Comparison of ENCODE assay signal across 15 cellular contexts in the genomic region with DNA sequence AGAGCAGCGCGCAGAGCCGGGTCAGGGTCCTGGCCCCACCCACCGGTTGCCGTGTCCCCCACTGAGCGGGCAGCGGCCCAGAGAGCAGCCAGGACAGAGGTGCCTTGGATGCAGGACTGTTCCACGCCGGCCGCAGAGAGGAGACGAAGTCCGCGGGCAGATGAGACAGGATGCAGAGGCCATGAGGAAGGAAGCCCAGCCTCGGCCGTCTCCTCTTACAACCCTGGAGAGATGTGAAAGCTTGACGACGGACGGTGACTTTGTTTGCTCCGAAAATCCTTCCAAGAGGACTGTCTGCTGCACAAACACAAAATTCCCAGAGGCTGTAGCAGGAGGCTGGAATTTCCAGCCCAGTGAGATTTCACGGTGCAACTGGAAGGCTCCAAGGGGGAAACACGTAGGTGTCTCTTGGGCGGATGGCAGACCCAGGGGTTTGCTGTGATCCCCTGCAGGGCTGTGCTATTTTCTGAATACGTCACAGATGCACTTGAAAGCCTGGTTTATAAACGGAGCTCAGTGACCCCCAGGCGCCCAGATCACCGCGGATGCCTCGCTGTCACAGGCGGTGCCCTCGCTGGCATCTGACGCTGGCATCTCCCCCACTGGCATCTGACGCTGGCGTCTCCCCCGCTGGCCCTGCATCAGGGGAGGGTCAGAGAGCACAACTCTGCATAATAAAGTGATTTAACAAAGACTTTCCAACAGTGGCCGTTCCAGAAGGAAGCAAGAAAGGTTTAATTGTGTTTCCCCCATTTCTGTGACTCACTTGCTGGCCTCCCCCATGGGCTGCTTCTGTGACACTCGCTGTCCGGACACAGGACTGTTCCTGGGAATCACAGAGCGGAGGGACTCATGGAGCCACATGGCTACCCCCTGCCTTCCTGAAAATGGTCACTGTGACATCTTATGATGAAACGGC.
DNase-seq lines count a peak whose midpoint lies in the region; ATAC-seq and TF ChIP-seq lines count a peak whose summit lies in the region.
"Had no signal": no experiment of that assay in that cellular context is flagged by ENCODE, and none has a peak within 500 bp of the region (broad histone marks: within the 10 kb centered on the region; RNA-seq: fewer than 3 reads in every experiment).

No MANE protein-coding gene starts in this region.

- H3K9me3 Mint-ChIP-seq in neural crest cell, result no peaks in the 10 kb centered on the region
- H3K9me3 Mint-ChIP-seq in T-cell, result no peaks in the 10 kb centered on the region

- H3K27ac ChIP-seq in Panc1 (ENCODE audit: low read length), result no peak overlapping the region
- H3K27ac ChIP-seq: KMS-11, parathyroid adenoma had no signal

- intact Hi-C loops in Panc1 (cut with micrococcal nuclease; ENCODE audit: unreplicated experiment), result no loop called here

- DNase-seq in AG08395 (ENCODE audit: low spot score), result peak; percentile 21
- DNase-seq in Panc1 (ENCODE audit: low read depth, low spot score), result no peak
- DNase-seq in fibroblast of mammary gland (ENCODE audit: low read depth), result peak; percentile 40
- DNase-seq in neural crest cell (ENCODE audit: low read depth, low spot score), result no peak
- no peak for DNase-seq in ureter (ENCODE audit: low spot score)
- no peak for DNase-seq in stimulated activated CD4-positive, alpha-beta T cell treated with anti-CD3 and anti-CD28 coated beads, Interleukin-4, amount 100 ng/mL, for 4 hours
- DNase-seq in activated CD8-positive, alpha-beta memory T cell treated with anti-CD3 and anti-CD28 coated beads, Interleukin-2, amount 50 U/mL, for 4 hours, result no peak
- no peak for DNase-seq in T-cell
- DNase-seq: activated CD8-positive, alpha-beta memory T cell treated with anti-CD3 and anti-CD28 coated beads, Interleukin-2, amount 50 U/mL, for 48 hours; CD4-positive, CD25-positive, alpha-beta regulatory T cell; RPMI8226 had no signal

- CTCF ChIA-PET in Panc1 (lab: Charles Lee), result no interaction called here
- CTCF ChIA-PET in T-cell (lab: Charles Lee), result interaction anchor here in 1 of 2 donors (0.6 kb wide), 1 partner anchor 75 kb away, joined by 3 read pairs; no protein-coding TSS in a partner anchor

- BruUV-seq in Panc1 (replicated peaks; lab: Mats Ljungman, UMichigan), result TSS peak; percentile 9

- H3K4me3 Mint-ChIP-seq in neural crest cell, result peak overlapping the region; percentile 51
- no peak overlapping the region for H3K4me3 Mint-ChIP-seq in T-cell
- H3K4me3 Mint-ChIP-seq: stimulated activated naive CD8-positive, alpha-beta T cell treated with anti-CD3 and anti-CD28 coated beads, Interleukin-15, Interleukin-2, amounts not matched to agents 100 ng/mL and 50 ng/mL, for 24 hours had no signal

- H3K27me3 ChIP-seq in Panc1 (ENCODE audit: control insufficient read depth, insufficient read depth, low read length), result no peaks in the 10 kb centered on the region

- H3K4me1 ChIP-seq in Panc1 (ENCODE audit: control insufficient read depth, insufficient read depth, low read length), result peaks cover 4% of the 10 kb centered on the region
- H3K4me1 ChIP-seq: parathyroid adenoma had no signal

- H3K4me3 ChIP-seq in Panc1 (ENCODE audit: low read depth in 2 of 2, low read length in 2 of 2) (no peak overlapping the region), fibroblast of mammary gland (ENCODE audit: control insufficient read depth, low read depth, low read length) (no peak overlapping the region)

- no peaks in the 10 kb centered on the region for H3K27me3 Mint-ChIP-seq in neural crest cell (ENCODE audit: low read depth)
- no peaks in the 10 kb centered on the region for H3K27me3 Mint-ChIP-seq in T-cell
- H3K27me3 Mint-ChIP-seq: CD4-positive, CD25-positive, alpha-beta regulatory T cell; stimulated activated naive CD8-positive, alpha-beta T cell treated with anti-CD3 and anti-CD28 coated beads, Interleukin-15, Interleukin-2, amounts not matched to agents 100 ng/mL and 50 ng/mL, for 24 hours had no signal

- no peaks in the 10 kb centered on the region for H3K36me3 ChIP-seq in Panc1 (ENCODE audit: control insufficient read depth, insufficient read depth, low read length)

- H3K4me1 Mint-ChIP-seq in neural crest cell (peaks cover 63% of the 10 kb centered on the region), T-cell (peaks cover 45 to 53% (median 51%) of the 10 kb centered on the region in 3 donors)

- no peak for TF ChIP-seq CTCF in Panc1 (IDR thresholded peaks at IDR 0.05)
- no peak for TF ChIP-seq CTCF in fibroblast of mammary gland (conservative IDR thresholded peaks at IDR 0.05; ENCODE audit: control insufficient read depth, insufficient read depth, low read depth, low read length)
- TF ChIP-seq CTCF in neural crest cell (conservative IDR thresholded peaks at IDR 0.05), result no peak

- H3K36me3 Mint-ChIP-seq in neural crest cell (ENCODE audit: low read depth), result peaks cover 14% of the 10 kb centered on the region
- peaks cover 20% of the 10 kb centered on the region for H3K36me3 Mint-ChIP-seq in T-cell

- H3K27ac Mint-ChIP-seq in neural crest cell (ENCODE audit: unreplicated experiment) (peak overlapping the region; percentile 81), T-cell (no peak overlapping the region)
- H3K27ac Mint-ChIP-seq: CD4-positive, CD25-positive, alpha-beta regulatory T cell; stimulated activated naive CD8-positive, alpha-beta T cell treated with anti-CD3 and anti-CD28 coated beads, Interleukin-15, Interleukin-2, amounts not matched to agents 100 ng/mL and 50 ng/mL, for 24 hours had no signal

- in situ Hi-C loops in Panc1 (cut with HindIII; ENCODE audit: low pct_unique_long_range_greater_than_20kb, low sequenced_read_pairs), result no loop called here

- ATAC-seq in Panc1 (no peak), T-cell (replicated peaks in 1 of 4) (no peak)
- ATAC-seq: esophagus mucosa had no signal

- H3K9me3 ChIP-seq in Panc1 (ENCODE audit: control insufficient read depth, insufficient read depth, low read depth, low read length), result no peaks in the 10 kb centered on the region

- POLR2A ChIA-PET in Panc1 (lab: Charles Lee), result interaction anchor here (0.6 kb wide), 1 partner anchor 66 kb away, joined by 3 read pairs; no protein-coding TSS in a partner anchor
- POLR2A ChIA-PET in T-cell (lab: Charles Lee), result interaction anchor here in 1 of 2 donors (0.6 kb wide), 1 partner anchor 34 kb away, joined by 5 read pairs; no protein-coding TSS in a partner anchor

Comparison
In these comparisons a context has a peak if more than half of its experiments do, and no peak if none do; other contexts are left out.
1. DNase-seq: peak in AG08395 (single experiment) and fibroblast of mammary gland (single experiment); none in Panc1 (single experiment), neural crest cell (single experiment), ureter (single experiment), stimulated activated CD4-positive, alpha-beta T cell treated with anti-CD3 and anti-CD28 coated beads, Interleukin-4, amount 100 ng/mL, for 4 hours (0 of 2), activated CD8-positive, alpha-beta memory T cell treated with anti-CD3 and anti-CD28 coated beads, Interleukin-2, amount 50 U/mL, for 4 hours (single experiment) and T-cell (0 of 34).